25 cellular contexts compared by ENCODE assay signal in the genomic region with DNA sequence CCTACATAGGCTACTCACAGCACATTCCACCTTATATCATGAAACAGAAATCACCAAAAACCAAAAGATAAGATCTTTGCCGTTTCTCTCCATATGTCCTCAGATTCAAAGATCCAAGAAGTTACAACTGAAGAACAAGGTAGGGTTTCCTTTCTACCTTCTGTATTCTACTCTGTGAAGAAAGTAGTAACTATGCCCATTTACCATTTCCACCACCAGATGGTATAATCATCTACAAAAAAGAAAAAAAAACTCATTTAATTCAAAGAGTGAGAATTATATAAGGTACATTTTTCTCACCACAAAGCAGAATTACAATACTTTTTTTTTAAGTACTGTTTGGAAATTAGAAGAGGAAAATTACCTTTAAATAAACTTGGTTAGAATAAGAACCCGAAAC.
DNase-seq lines count a peak whose midpoint lies in the region; ATAC-seq and TF ChIP-seq lines count a peak whose summit lies in the region.
"Had no signal": no experiment of that assay in that cellular context is flagged by ENCODE, and none has a peak within 500 bp of the region (broad histone marks: within the 10 kb centered on the region; RNA-seq: fewer than 3 reads in every experiment).

No MANE protein-coding gene starts in this region.

- no peak overlapping the region for H3K27ac ChIP-seq in thyroid gland
- H3K27ac ChIP-seq: 22Rv1, body of pancreas, dorsolateral prefrontal cortex, hepatocyte, prostate gland, SJSA1 had no signal

- no peaks in the 10 kb centered on the region for H3K27me3 ChIP-seq in thyroid gland
- H3K27me3 ChIP-seq: body of pancreas, dorsolateral prefrontal cortex, hepatocyte, SJSA1 had no signal

- no peak for ATAC-seq in activated T-helper 17 cell treated with anti-CD3 and anti-CD28 coated beads, Interleukin-2, amount 50 U/mL, for 72 hours (replicated peaks)
- ATAC-seq in naive thymus-derived CD8-positive, alpha-beta T cell = peak; percentile 59 to 69
- ATAC-seq in stimulated activated naive CD8-positive, alpha-beta T cell treated with anti-CD3 and anti-CD28 coated beads, Interleukin-15, Interleukin-2, amounts not matched to agents 100 U/mL and 50 U/mL, for 24 hours = no peak
- ATAC-seq: body of pancreas; esophagus mucosa; stimulated activated effector memory CD8-positive, alpha-beta T cell treated with anti-CD3 and anti-CD28 coated beads, Interleukin-12 subunit alpha, Interleukin-12 subunit beta, amount 100 ng/mL, for 72 hours had no signal

- DNase-seq in NOMO-1 treated with DMSO at 0.1 percent for 48 hours (lab: John Stamatoyannopoulos, UW; ENCODE audit: unreplicated experiment) = peak; percentile 47
- no peak for DNase-seq in NOMO-1 treated with dmso at 0.1 percent for 144 hours (lab: John Stamatoyannopoulos, UW; ENCODE audit: unreplicated experiment)
- peak; percentile 13 for DNase-seq in HT-29 (ENCODE audit: low spot score)
- peak in 2 of 10 donors; percentile 36 to 47 for DNase-seq in naive thymus-derived CD8-positive, alpha-beta T cell
- DNase-seq in RPMI8226 = no peak
- DNase-seq in thyroid gland = no peak
- DNase-seq in stimulated activated naive CD8-positive, alpha-beta T cell treated with anti-CD3 and anti-CD28 coated beads, Interleukin-15, Interleukin-2, amounts not matched to agents 100 U/mL and 50 U/mL, for 24 hours = no peak
- DNase-seq: activated CD4-positive, alpha-beta T cell treated with anti-CD3 and anti-CD28 coated beads for 48 hours; activated naive CD4-positive, alpha-beta T cell treated with Interleukin-2 at 50 U/mL for 16 hours; body of pancreas; dorsolateral prefrontal cortex; kidney; mesenchymal stem cell; NCI-H1930; NCI-H510A treated with DMSO at 0.1 percent for 48 hours; nephron progenitor cell; T1000 had no signal

- H3K36me3 ChIP-seq in thyroid gland = no peaks in the 10 kb centered on the region
- H3K36me3 ChIP-seq: prostate gland, SJSA1 had no signal

- no peaks in the 10 kb centered on the region for H3K9me3 Mint-ChIP-seq in activated T-helper 17 cell treated with anti-CD3 and anti-CD28 coated beads, Interleukin-2, amount 50 U/mL, for 72 hours
- H3K9me3 Mint-ChIP-seq in naive thymus-derived CD8-positive, alpha-beta T cell = no peaks in the 10 kb centered on the region
- H3K9me3 Mint-ChIP-seq: CD8-positive, alpha-beta memory T cell; nephron progenitor cell; stimulated activated effector memory CD8-positive, alpha-beta T cell treated with anti-CD3 and anti-CD28 coated beads, Interleukin-12 subunit alpha, Interleukin-12 subunit beta, amount 100 ng/mL, for 72 hours had no signal

- H3K9me3 ChIP-seq in thyroid gland = no peaks in the 10 kb centered on the region
- H3K9me3 ChIP-seq: body of pancreas, prostate gland, SJSA1 had no signal

- H3K4me3 Mint-ChIP-seq in activated T-helper 17 cell treated with anti-CD3 and anti-CD28 coated beads, Interleukin-2, amount 50 U/mL, for 72 hours = peak overlapping the region; percentile 15
- no peak overlapping the region for H3K4me3 Mint-ChIP-seq in naive thymus-derived CD8-positive, alpha-beta T cell
- H3K4me3 Mint-ChIP-seq: CD8-positive, alpha-beta memory T cell; nephron progenitor cell; stimulated activated effector memory CD8-positive, alpha-beta T cell treated with anti-CD3 and anti-CD28 coated beads, Interleukin-12 subunit alpha, Interleukin-12 subunit beta, amount 100 ng/mL, for 72 hours had no signal

- POLR2A ChIA-PET in naive thymus-derived CD8-positive, alpha-beta T cell (lab: Charles Lee) = no interaction called here

- no peak overlapping the region for H3K4me3 ChIP-seq in thyroid gland (replicated peaks in 1 of 3)
- H3K4me3 ChIP-seq: body of pancreas, dorsolateral prefrontal cortex, hepatocyte, prostate gland, SJSA1 had no signal

- TF ChIP-seq CTCF in thyroid gland (IDR thresholded peaks at IDR 0.05) = no peak

- peaks cover 5% of the 10 kb centered on the region for H3K4me1 Mint-ChIP-seq in activated T-helper 17 cell treated with anti-CD3 and anti-CD28 coated beads, Interleukin-2, amount 50 U/mL, for 72 hours
- H3K4me1 Mint-ChIP-seq in naive thymus-derived CD8-positive, alpha-beta T cell = peaks cover 0 to 10% (median 8%) of the 10 kb centered on the region in 4 donors
- H3K4me1 Mint-ChIP-seq: nephron progenitor cell; stimulated activated effector memory CD8-positive, alpha-beta T cell treated with anti-CD3 and anti-CD28 coated beads, Interleukin-12 subunit alpha, Interleukin-12 subunit beta, amount 100 ng/mL, for 72 hours had no signal

- H3K36me3 Mint-ChIP-seq in activated T-helper 17 cell treated with anti-CD3 and anti-CD28 coated beads, Interleukin-2, amount 50 U/mL, for 72 hours (ENCODE audit: low read depth) = no peaks in the 10 kb centered on the region
- no peaks in the 10 kb centered on the region for H3K36me3 Mint-ChIP-seq in naive thymus-derived CD8-positive, alpha-beta T cell
- H3K36me3 Mint-ChIP-seq: CD8-positive, alpha-beta memory T cell; stimulated activated effector memory CD8-positive, alpha-beta T cell treated with anti-CD3 and anti-CD28 coated beads, Interleukin-12 subunit alpha, Interleukin-12 subunit beta, amount 100 ng/mL, for 72 hours had no signal

- 44 to 46% methylated on average over 2 of the region's 2 CpGs for WGBS in thyroid gland, 2 donors

- peak overlapping the region; percentile 17 for H3K27ac Mint-ChIP-seq in activated T-helper 17 cell treated with anti-CD3 and anti-CD28 coated beads, Interleukin-2, amount 50 U/mL, for 72 hours
- peak overlapping the region in 4 of 10 donors; percentile 8 to 27 (median 24) for H3K27ac Mint-ChIP-seq in naive thymus-derived CD8-positive, alpha-beta T cell
- H3K27ac Mint-ChIP-seq: nephron progenitor cell; stimulated activated effector memory CD8-positive, alpha-beta T cell treated with anti-CD3 and anti-CD28 coated beads, Interleukin-12 subunit alpha, Interleukin-12 subunit beta, amount 100 ng/mL, for 72 hours had no signal

- intact Hi-C loops in thyroid gland (cut with DNase I) = no loop called here

- H3K4me1 ChIP-seq in thyroid gland = no peaks in the 10 kb centered on the region
- H3K4me1 ChIP-seq: body of pancreas, prostate gland had no signal

- no peaks in the 10 kb centered on the region for H3K27me3 Mint-ChIP-seq in activated T-helper 17 cell treated with anti-CD3 and anti-CD28 coated beads, Interleukin-2, amount 50 U/mL, for 72 hours
- no peaks in the 10 kb centered on the region for H3K27me3 Mint-ChIP-seq in naive thymus-derived CD8-positive, alpha-beta T cell
- H3K27me3 Mint-ChIP-seq: CD8-positive, alpha-beta memory T cell had no signal

- no peak for TF ChIP-seq POLR2A in thyroid gland (IDR thresholded peaks at IDR 0.05)

Comparison
In these comparisons a context has a peak if more than half of its experiments do, and no peak if none do; other contexts are left out.
1. DNase-seq: peak in NOMO-1 treated with DMSO at 0.1 percent for 48 hours (single experiment) and HT-29 (single experiment); none in NOMO-1 treated with dmso at 0.1 percent for 144 hours (single experiment), RPMI8226 (single experiment), thyroid gland (0 of 2) and stimulated activated naive CD8-positive, alpha-beta T cell treated with anti-CD3 and anti-CD28 coated beads, Interleukin-15, Interleukin-2, amounts not matched to agents 100 U/mL and 50 U/mL, for 24 hours (single experiment).
2. ATAC-seq: peak in naive thymus-derived CD8-positive, alpha-beta T cell (2 of 2); none in activated T-helper 17 cell treated with anti-CD3 and anti-CD28 coated beads, Interleukin-2, amount 50 U/mL, for 72 hours (single experiment) and stimulated activated naive CD8-positive, alpha-beta T cell treated with anti-CD3 and anti-CD28 coated beads, Interleukin-15, Interleukin-2, amounts not matched to agents 100 U/mL and 50 U/mL, for 24 hours (single experiment).